In genomic region chr1:119327066-119327435, GRCh38 we compare ENCODE assay signal across 8 cellular contexts. TPM values are rescaled to one million over a fixed set of nuclear protein-coding genes. Genes with fewer than 3 reads are reported as not detected.
DNase-seq lines count a peak whose midpoint lies in the region.

No MANE protein-coding gene starts in this region.

- peak overlapping the region; percentile 75 for H3K4me3 Mint-ChIP-seq in activated T-cell treated with anti-CD3 and anti-CD28 coated beads, Interleukin-2, amount 50 U/mL, for 24 hours

- H3K27ac Mint-ChIP-seq in activated T-cell treated with anti-CD3 and anti-CD28 coated beads, Interleukin-2, amount 50 U/mL, for 24 hours: no peak overlapping the region

- H3K36me3 Mint-ChIP-seq in activated T-cell treated with anti-CD3 and anti-CD28 coated beads, Interleukin-2, amount 50 U/mL, for 24 hours (ENCODE audit: low read depth): no peaks in the 10 kb centered on the region

- H3K4me1 Mint-ChIP-seq in activated T-cell treated with anti-CD3 and anti-CD28 coated beads, Interleukin-2, amount 50 U/mL, for 24 hours (ENCODE audit: low read depth): peaks cover 16% of the 10 kb centered on the region

- H3K27me3 ChIP-seq in H7 (ENCODE audit: control insufficient read depth, insufficient read depth, low read length) (no peaks in the 10 kb centered on the region), iPS DF 6.9 (ENCODE audit: control insufficient read depth, insufficient read depth, low read length) (no peaks in the 10 kb centered on the region)

- H3K9me3 ChIP-seq in iPS DF 6.9 (ENCODE audit: control insufficient read depth, insufficient read depth, low read length): no peaks in the 10 kb centered on the region

- WGBS in iPS DF 6.9 (ENCODE audit: insufficient coverage, insufficient read length): no CpG with 5 or more reads among the region's 18 CpGs

- H3K4me3 ChIP-seq in H7 (ENCODE audit: insufficient read depth, low read depth, low read length) (peak overlapping the region; percentile 46), iPS DF 6.9 (ENCODE audit: low read length) (peak overlapping the region; percentile 7; the same call in 1 of the 2 replicates), skeletal muscle cell (ENCODE audit: low read depth, low read length) (peak overlapping the region; percentile 28)

- H3K4me1 ChIP-seq in iPS DF 6.9 (ENCODE audit: control insufficient read depth, insufficient read depth, low read length): peaks cover 7% of the 10 kb centered on the region

- H3K27me3 Mint-ChIP-seq in activated T-cell treated with anti-CD3 and anti-CD28 coated beads, Interleukin-2, amount 50 U/mL, for 24 hours: peaks cover 33% of the 10 kb centered on the region

- DNase-seq in H7 (peak; percentile 80), iPS DF 6.9 (ENCODE audit: low read depth, low spot score) (peak; percentile 39), skeletal muscle cell (ENCODE audit: low read depth) (no peak), islet precursor cell (no peak), SHP77 treated with DMSO at 0.1 percent for 48 hours (lab: John Stamatoyannopoulos, UW) (no peak), NCI-H1105 treated with DMSO at 0.1 percent for 48 hours (lab: John Stamatoyannopoulos, UW) (no peak), NCI-H774 (lab: John Stamatoyannopoulos, UW) (no peak)
- peak; percentile 28 for DNase-seq in activated T-cell treated with anti-CD3 and anti-CD28 coated beads, Interleukin-2, amount 50 U/mL, for 24 hours

- H3K36me3 ChIP-seq in H7 (replicated peaks; ENCODE audit: control insufficient read depth, insufficient read depth, low read length) (no peaks in the 10 kb centered on the region), iPS DF 6.9 (ENCODE audit: control insufficient read depth, insufficient read depth, low read length) (no peaks in the 10 kb centered on the region)

- H3K27ac ChIP-seq in iPS DF 6.9 (ENCODE audit: low read length): no peak overlapping the region

- no peaks in the 10 kb centered on the region for H3K9me3 Mint-ChIP-seq in activated T-cell treated with anti-CD3 and anti-CD28 coated beads, Interleukin-2, amount 50 U/mL, for 24 hours

RNA-seq across cellular contexts. Expression of gene HAO2, which starts 41.5 kb away (rescaled TPM):
- total RNA-seq in H7 (2014; rRNA removed; shearing (Covaris generic)): 0.38 and 1.2 TPM in 2 replicates

Comparison
In these comparisons a context has a peak if more than half of its experiments do, and no peak if none do; other contexts are left out.
1. DNase-seq: peak in H7 (single experiment), activated T-cell treated with anti-CD3 and anti-CD28 coated beads, Interleukin-2, amount 50 U/mL, for 24 hours (single experiment) and iPS DF 6.9 (single experiment); none in skeletal muscle cell (single experiment), islet precursor cell (single experiment), SHP77 treated with DMSO at 0.1 percent for 48 hours (single experiment), NCI-H1105 treated with DMSO at 0.1 percent for 48 hours (single experiment) and NCI-H774 (single experiment).
2. Peak in every context shown above with its lines, with median percentiles within 50 percentile points of each other: H3K4me3 ChIP-seq.